1 cellular context compared by ENCODE assay signal in the genomic region with DNA sequence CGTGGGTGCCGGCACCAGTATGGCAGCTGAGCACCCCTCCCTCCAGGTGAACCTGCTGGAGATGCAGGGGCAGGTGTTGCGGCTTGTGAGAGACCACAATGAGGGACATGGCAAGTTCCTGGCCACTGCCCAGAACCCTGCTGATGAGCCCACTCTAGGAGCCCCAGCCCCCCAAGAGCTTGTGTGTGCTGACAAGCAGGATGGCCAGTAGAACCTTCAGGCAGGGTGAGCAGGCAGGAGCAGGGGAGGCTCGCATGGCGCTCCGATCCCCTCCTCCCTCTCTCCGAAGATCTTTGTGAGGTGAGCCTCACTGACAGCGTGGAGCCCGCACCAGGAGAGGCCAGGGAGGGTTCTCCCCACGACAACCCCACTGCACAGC.
TF ChIP-seq lines count a peak whose summit lies in the region.

No MANE protein-coding gene starts in this region.

TF ChIP-seq in IMR-90, 13 proteins besides CTCF, POLR2A, EP300 and RAD21:
- TF ChIP-seq NFE2L2 (IDR thresholded peaks at IDR 0.05; ENCODE audit: low read depth, low read length) (no peak), MXI1 (IDR thresholded peaks at IDR 0.05; ENCODE audit: borderline replicate concordance, low read depth, low read length) (no peak), SMC3 (IDR thresholded peaks at IDR 0.05; ENCODE audit: low read depth, low read length) (no peak), BHLHE40 (IDR thresholded peaks at IDR 0.05; ENCODE audit: low read depth, low read length) (no peak), CHD1 (IDR thresholded peaks at IDR 0.05; ENCODE audit: low read depth, low read length) (no peak), CEBPB (IDR thresholded peaks at IDR 0.05; ENCODE audit: low read depth, low read length) (no peak), RCOR1 (IDR thresholded peaks at IDR 0.05; ENCODE audit: insufficient replicate concordance, low read length) (no peak), RFX5 (IDR thresholded peaks at IDR 0.05; ENCODE audit: low read depth, low read length) (no peak), MAZ (IDR thresholded peaks at IDR 0.05; ENCODE audit: borderline replicate concordance, low read depth, low read length) (no peak), FOS (IDR thresholded peaks at IDR 0.05; ENCODE audit: low read depth, low read length) (no peak)
TF ChIP-seq in IMR-90: peak in this region for 0.
